In the genomic region with DNA sequence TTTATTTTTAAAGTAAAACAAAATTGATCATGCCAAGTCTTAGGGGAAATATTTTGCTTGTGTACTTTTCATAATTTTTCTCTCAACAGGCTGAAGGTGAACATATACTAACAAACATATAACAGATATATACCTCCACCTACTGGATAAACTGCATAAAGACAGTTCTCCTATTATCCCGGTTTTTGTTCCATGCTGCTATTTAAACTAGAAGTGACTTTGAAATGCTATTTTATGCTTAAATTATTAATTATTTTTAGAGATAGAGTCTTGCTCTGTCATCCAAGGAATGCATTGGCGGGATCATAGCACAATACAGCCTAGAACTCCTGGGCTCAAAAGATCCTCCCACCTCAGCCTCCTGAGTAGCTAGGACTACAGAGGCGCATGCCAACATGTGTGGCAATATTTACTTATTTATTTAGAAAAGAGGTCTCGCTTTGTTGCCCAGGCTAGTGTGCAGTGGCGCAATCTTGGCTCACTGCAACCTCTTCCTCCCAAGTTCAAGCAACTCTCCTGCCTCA, we compare ENCODE assay signal across 8 cellular contexts.
DNase-seq lines count a peak whose midpoint lies in the region; ATAC-seq and TF ChIP-seq lines count a peak whose summit lies in the region.

No MANE protein-coding gene starts in this region.

- peak; percentile 58 for ATAC-seq in GM18502 (IDR thresholded peaks at IDR 0.05; ENCODE audit: poor library complexity, unreplicated experiment)

- H3K27me3 ChIP-seq in HL-60 (ENCODE audit: insufficient read depth, poor library complexity, severe bottlenecking) (no peaks in the 10 kb centered on the region), WERI-Rb-1 (ENCODE audit: insufficient read depth, low read depth, severe bottlenecking) (no peaks in the 10 kb centered on the region)

- H3K27ac ChIP-seq in HL-60 (replicated peaks) (no peak overlapping the region), WERI-Rb-1 (no peak overlapping the region)

- CTCF ChIA-PET in AG04449 (lab: Yijun Ruan, JAX): interaction anchor here (0.7 to 10.2 kb wide), 16 partner anchors 8 to 480 kb away, joined by 3 to 394 read pairs (median 4); a partner anchor contains a TSS

- POLR2A ChIA-PET in AG04449 (lab: Yijun Ruan, JAX): no interaction called here

- no peaks in the 10 kb centered on the region for H3K9me3 ChIP-seq in WERI-Rb-1 (ENCODE audit: severe bottlenecking)

- H3K36me3 ChIP-seq in WERI-Rb-1: peaks cover 48% of the 10 kb centered on the region

- DNase-seq in AG04449 (ENCODE audit: low read depth, low spot score): no peak
- DNase-seq in HL-60 (ENCODE audit: low read depth in 1 of 2, low spot score in 1 of 2): no peak
- DNase-seq in RKO (ENCODE audit: low spot score): peak; percentile 77
- peak; percentile 62 for DNase-seq in fibroblast of peridontal ligament (ENCODE audit: extremely low read depth)
- DNase-seq in retinal pigment epithelial cell (ENCODE audit: low read depth): no peak
- no peak for DNase-seq in WERI-Rb-1
- DNase-seq in activated CD4-positive, CD25-positive, alpha-beta regulatory T cell (lab: John Stamatoyannopoulos, UW): no peak

- TF ChIP-seq CTCF in AG04449 (IDR thresholded peaks at IDR 0.05; ENCODE audit: insufficient read depth, low read length, missing control alignments) (peak; percentile 36), HL-60 (IDR thresholded peaks at IDR 0.05; ENCODE audit: insufficient read depth, low read length) (peak; percentile 22), retinal pigment epithelial cell (conservative IDR thresholded peaks at IDR 0.05; ENCODE audit: low read depth, low read length) (peak; percentile 42), WERI-Rb-1 (IDR thresholded peaks at IDR 0.05; ENCODE audit: low read depth, low read length) (no peak)

- no peak overlapping the region for H3K4me3 ChIP-seq in AG04449 (ENCODE audit: low read depth, low read length)
- H3K4me3 ChIP-seq in HL-60 (replicated peaks; ENCODE audit: insufficient read depth, low read length): no peak overlapping the region
- H3K4me3 ChIP-seq in retinal pigment epithelial cell (ENCODE audit: low read length): no peak overlapping the region
- H3K4me3 ChIP-seq in WERI-Rb-1 (ENCODE audit: low read depth, low read length): no peak overlapping the region

Comparison
In these comparisons a context has a peak if more than half of its experiments do, and no peak if none do; other contexts are left out.
1. DNase-seq: peak in RKO (single experiment) and fibroblast of peridontal ligament (single experiment); none in AG04449 (single experiment), HL-60 (0 of 2), retinal pigment epithelial cell (single experiment), WERI-Rb-1 (single experiment) and activated CD4-positive, CD25-positive, alpha-beta regulatory T cell (0 of 4).